10 cellular contexts compared by ENCODE assay signal in the genomic region with DNA sequence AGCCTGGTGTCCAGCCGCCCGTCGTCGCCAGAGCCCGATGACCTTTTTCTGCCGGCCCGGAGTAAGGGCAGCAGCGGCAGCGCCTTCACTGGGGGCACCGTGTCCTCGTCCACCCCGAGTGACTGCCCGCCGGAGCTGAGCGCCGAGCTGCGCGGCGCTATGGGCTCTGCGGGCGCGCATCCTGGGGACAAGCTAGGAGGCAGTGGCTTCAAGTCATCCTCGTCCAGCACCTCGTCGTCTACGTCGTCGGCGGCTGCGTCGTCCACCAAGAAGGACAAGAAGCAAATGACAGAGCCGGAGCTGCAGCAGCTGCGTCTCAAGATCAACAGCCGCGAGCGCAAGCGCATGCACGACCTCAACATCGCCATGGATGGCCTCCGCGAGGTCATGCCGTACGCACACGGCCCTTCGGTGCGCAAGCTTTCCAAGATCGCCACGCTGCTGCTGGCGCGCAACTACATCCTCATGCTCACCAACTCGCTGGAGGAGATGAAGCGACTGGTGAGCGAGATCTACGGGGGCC. TPM values are rescaled to one million over a fixed set of nuclear protein-coding genes. Genes with fewer than 3 reads are reported as not detected.
DNase-seq lines count a peak whose midpoint lies in the region; ATAC-seq and TF ChIP-seq lines count a peak whose summit lies in the region.
"Had no signal": no experiment of that assay in that cellular context is flagged by ENCODE, and none has a peak within 500 bp of the region (broad histone marks: within the 10 kb centered on the region; RNA-seq: fewer than 3 reads in every experiment).

No MANE protein-coding gene starts in this region.

- ATAC-seq in IMR-90 (ENCODE audit: low read depth) (no peak), GM19328 (IDR thresholded peaks at IDR 0.05; ENCODE audit: unreplicated experiment) (no peak)
- ATAC-seq: activated naive CD4-positive, alpha-beta T cell treated with anti-CD3 and anti-CD28 coated beads, Interleukin-2, amount 50 U/mL, for 72 hours had no signal

- WGBS in IMR-90 (ENCODE audit: extremely low coverage in 2 of 2, insufficient read length in 1 of 2), 2 experiments = 3% methylated on average over 50 of the region's 54 CpGs; no CpG with 5 or more reads in 1 of the 2 experiments

- CTCF ChIA-PET in IMR-90 (lab: Yijun Ruan, JAX) = no interaction called here

- dilution Hi-C loops in IMR-90 (cut with HindIII; ENCODE audit: low sequenced_read_pairs, unreplicated experiment) = no loop called here

- in situ Hi-C loops in IMR-90 (cut with MboI; ENCODE audit: low sequenced_read_pairs) = no loop called here

- DNase-seq in IMR-90 = peak; percentile 12
- DNase-seq in dermis blood vessel endothelial cell = peak; percentile 25
- no peak for DNase-seq in NCI-H1048 (lab: John Stamatoyannopoulos, UW)
- no peak for DNase-seq in SW 1271 (lab: John Stamatoyannopoulos, UW)
- DNase-seq in middle frontal gyrus (ENCODE audit: extremely low spot score, low spot score) = no peak
- DNase-seq: effector memory CD4-positive, alpha-beta T cell had no signal

- H2BK120ac ChIP-seq in IMR-90 (ENCODE audit: low read depth, low read length) = no peak overlapping the region

- no peak overlapping the region for H3K4me2 ChIP-seq in IMR-90 (ENCODE audit: low read depth, low read length)

- H3K27ac ChIP-seq in IMR-90 (ENCODE audit: insufficient read depth, low read length) (no peak overlapping the region), neutrophil (no peak overlapping the region)

- H3K23ac ChIP-seq in IMR-90 (ENCODE audit: low read depth, low read length) = no peak overlapping the region

- H3K9me3 ChIP-seq in ES-I3 (ENCODE audit: control insufficient read depth, insufficient read depth, low read length) (no peaks in the 10 kb centered on the region; the same call in 1 of the 2 replicates), IMR-90 (ENCODE audit: control insufficient read depth, insufficient read depth, low read length) (peaks cover 10% of the 10 kb centered on the region), neutrophil (no peaks in the 10 kb centered on the region)

- H3K4me3 ChIP-seq in IMR-90 (ENCODE audit: insufficient read depth, low read depth, low read length) (no peak overlapping the region), neutrophil (ENCODE audit: low read depth in 1 of 2, low read length in 1 of 2) (peak overlapping the region; percentile 40 to 52)

- H4K91ac ChIP-seq in IMR-90 (ENCODE audit: insufficient read depth, low read depth, low read length) = no peak overlapping the region

- no peaks in the 10 kb centered on the region for H3K79me1 ChIP-seq in IMR-90 (ENCODE audit: low read depth in 1 of 2, low read length in 2 of 2)

- no peak overlapping the region for H2BK20ac ChIP-seq in IMR-90 (ENCODE audit: low read depth, low read length)

- no peak overlapping the region for H3K14ac ChIP-seq in IMR-90 (replicated peaks; ENCODE audit: low read depth, low read length)

- H3K36me3 ChIP-seq in ES-I3 (ENCODE audit: insufficient read depth, low read length) = no peaks in the 10 kb centered on the region
- H3K36me3 ChIP-seq in IMR-90 (ENCODE audit: control insufficient read depth, insufficient read depth, low read length) = no peaks in the 10 kb centered on the region
- no peaks in the 10 kb centered on the region for H3K36me3 ChIP-seq in neutrophil

- no peak for TF ChIP-seq CTCF in IMR-90 (conservative IDR thresholded peaks at IDR 0.05; ENCODE audit: low read depth, low read length)
- TF ChIP-seq CTCF in neutrophil (IDR thresholded peaks at IDR 0.05) = no peak

- H4K8ac ChIP-seq in IMR-90 (ENCODE audit: low read depth in 2 of 2, low read length in 2 of 2) = no peak overlapping the region

- H4K5ac ChIP-seq in IMR-90 (ENCODE audit: low read depth, low read length) = no peak overlapping the region

- no peak for TF ChIP-seq POLR2A in IMR-90 (IDR thresholded peaks at IDR 0.05; ENCODE audit: low read depth, low read length)

- H2AK9ac ChIP-seq in IMR-90 (replicated peaks; ENCODE audit: low read depth, low read length, poor library complexity) = no peak overlapping the region

- H3K27me3 ChIP-seq in IMR-90 (ENCODE audit: control insufficient read depth, insufficient read depth, low read length) (peaks cover 99% of the 10 kb centered on the region), neutrophil (peaks cover 100% of the 10 kb centered on the region)

- intact Hi-C loops in IMR-90 (cut with micrococcal nuclease) = no loop called here

- no peaks in the 10 kb centered on the region for H3K9me1 ChIP-seq in IMR-90 (ENCODE audit: insufficient read depth, low read length)

- no peak overlapping the region for H3K56ac ChIP-seq in IMR-90 (ENCODE audit: extremely low read depth, insufficient read depth, low read length)

- peak overlapping the region; percentile 40 for H2AFZ ChIP-seq in IMR-90 (replicated peaks; ENCODE audit: low read length, poor library complexity)

- H2BK15ac ChIP-seq in IMR-90 (ENCODE audit: low read depth, low read length) = no peak overlapping the region

- no TSS peak for BruUV-seq in IMR-90 (replicated peaks; lab: Mats Ljungman, UMichigan)

- H3K9ac ChIP-seq in ES-I3 (ENCODE audit: low read depth, low read length) (peak overlapping the region; percentile 0; the same call in 1 of the 2 replicates), IMR-90 (ENCODE audit: low read depth, low read length) (no peak overlapping the region)

- no peak overlapping the region for H3K18ac ChIP-seq in IMR-90 (ENCODE audit: low read depth, low read length)

- no peak overlapping the region for H2AK5ac ChIP-seq in IMR-90 (ENCODE audit: low read depth, low read length)

- no peak overlapping the region for H2BK5ac ChIP-seq in IMR-90 (ENCODE audit: low read depth, low read length, poor library complexity, severe bottlenecking)

- H3K4me1 ChIP-seq in ES-I3 (ENCODE audit: insufficient read depth, low read length) = peaks cover 12% of the 10 kb centered on the region
- no peaks in the 10 kb centered on the region for H3K4me1 ChIP-seq in IMR-90 (ENCODE audit: control insufficient read depth, insufficient read depth, low read length)
- H3K4me1 ChIP-seq in neutrophil (ENCODE audit: control insufficient read depth in 1 of 2, insufficient read depth in 1 of 2, low read depth in 1 of 2, low read length in 1 of 2) = peaks cover 72 to 76% of the 10 kb centered on the region in 2 experiments

- TF ChIP-seq RAD21 in IMR-90 (IDR thresholded peaks at IDR 0.05; ENCODE audit: low read length) = no peak

- POLR2A ChIA-PET in IMR-90 (lab: Charles Lee; ENCODE audit: unreplicated experiment) = no interaction called here

- no peak overlapping the region for H3K4ac ChIP-seq in IMR-90 (ENCODE audit: low read depth, low read length)

- peaks cover 3% of the 10 kb centered on the region; the same call in 1 of the 2 replicates for H4K20me1 ChIP-seq in IMR-90 (ENCODE audit: insufficient read depth, low read length)

TF ChIP-seq in IMR-90, 13 proteins besides CTCF, POLR2A, EP300 and RAD21:
- TF ChIP-seq FOS (IDR thresholded peaks at IDR 0.05; ENCODE audit: low read depth, low read length) (no peak), NFE2L2 (IDR thresholded peaks at IDR 0.05; ENCODE audit: low read depth, low read length) (no peak), CEBPB (IDR thresholded peaks at IDR 0.05; ENCODE audit: low read depth, low read length) (no peak), BHLHE40 (IDR thresholded peaks at IDR 0.05; ENCODE audit: low read depth, low read length) (no peak), RCOR1 (IDR thresholded peaks at IDR 0.05; ENCODE audit: insufficient replicate concordance, low read length) (no peak), RFX5 (IDR thresholded peaks at IDR 0.05; ENCODE audit: low read depth, low read length) (no peak), SMC3 (IDR thresholded peaks at IDR 0.05; ENCODE audit: low read depth, low read length) (no peak), MXI1 (IDR thresholded peaks at IDR 0.05; ENCODE audit: borderline replicate concordance, low read depth, low read length) (no peak), CHD1 (IDR thresholded peaks at IDR 0.05; ENCODE audit: low read depth, low read length) (no peak), MAZ (IDR thresholded peaks at IDR 0.05; ENCODE audit: borderline replicate concordance, low read depth, low read length) (no peak), MAFK (IDR thresholded peaks at IDR 0.05; ENCODE audit: low read depth, low read length) (no peak)
- TF ChIP-seq, protein P1, sequence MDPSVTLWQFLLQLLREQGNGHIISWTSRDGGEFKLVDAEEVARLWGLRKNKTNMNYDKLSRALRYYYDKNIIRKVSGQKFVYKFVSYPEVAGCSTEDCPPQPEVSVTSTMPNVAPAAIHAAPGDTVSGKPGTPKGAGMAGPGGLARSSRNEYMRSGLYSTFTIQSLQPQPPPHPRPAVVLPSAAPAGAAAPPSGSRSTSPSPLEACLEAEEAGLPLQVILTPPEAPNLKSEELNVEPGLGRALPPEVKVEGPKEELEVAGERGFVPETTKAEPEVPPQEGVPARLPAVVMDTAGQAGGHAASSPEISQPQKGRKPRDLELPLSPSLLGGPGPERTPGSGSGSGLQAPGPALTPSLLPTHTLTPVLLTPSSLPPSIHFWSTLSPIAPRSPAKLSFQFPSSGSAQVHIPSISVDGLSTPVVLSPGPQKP (IDR thresholded peaks at IDR 0.05; ENCODE audit: borderline replicate concordance, low read depth, low read length) = no peak
- TF ChIP-seq, protein P2, sequence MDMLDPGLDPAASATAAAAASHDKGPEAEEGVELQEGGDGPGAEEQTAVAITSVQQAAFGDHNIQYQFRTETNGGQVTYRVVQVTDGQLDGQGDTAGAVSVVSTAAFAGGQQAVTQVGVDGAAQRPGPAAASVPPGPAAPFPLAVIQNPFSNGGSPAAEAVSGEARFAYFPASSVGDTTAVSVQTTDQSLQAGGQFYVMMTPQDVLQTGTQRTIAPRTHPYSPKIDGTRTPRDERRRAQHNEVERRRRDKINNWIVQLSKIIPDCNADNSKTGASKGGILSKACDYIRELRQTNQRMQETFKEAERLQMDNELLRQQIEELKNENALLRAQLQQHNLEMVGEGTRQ (IDR thresholded peaks at IDR 0.05; ENCODE audit: low read depth, low read length) = no peak

RNA-seq across cellular contexts. Expression of gene OLIG2, which starts 1.2 kb away (rescaled TPM):
- total RNA-seq in IMR-90 (2012; rRNA removed) (not detected in 2 replicates), dermis blood vessel endothelial cell (not detected in 2 replicates)
- polyA plus RNA-seq in IMR-90 (2012; rRNA removed) = not detected in 2 replicates
- not detected in 2 replicates for polyA plus RNA-seq in IMR-90 (2012; cell fraction: cytosol; rRNA removed)
- polyA plus RNA-seq in IMR-90 (2012; cell fraction: nucleus; rRNA removed; ENCODE audit: low replicate concordance) = not detected in 2 replicates
- total RNA-seq: activated naive CD4-positive, alpha-beta T cell treated with anti-CD3 and anti-CD28 coated beads, Interleukin-2, amount 50 U/mL, for 72 hours had no signal

RNA-seq across cellular contexts. Expression of gene OLIG1, which starts 43.0 kb away (rescaled TPM):
- total RNA-seq in IMR-90 (2012; rRNA removed) = not detected in 2 replicates
- not detected in 2 replicates for polyA plus RNA-seq in IMR-90 (2012; rRNA removed)
- polyA plus RNA-seq in IMR-90 (2012; cell fraction: cytosol; rRNA removed) = not detected in 2 replicates
- polyA plus RNA-seq in IMR-90 (2012; cell fraction: nucleus; rRNA removed; ENCODE audit: low replicate concordance) = not detected in 2 replicates
- total RNA-seq in dermis blood vessel endothelial cell = not detected in 2 replicates

Comparison
In these comparisons a context has a peak if more than half of its experiments do, and no peak if none do; other contexts are left out.
1. DNase-seq: peak in IMR-90 (single experiment) and dermis blood vessel endothelial cell (single experiment); none in NCI-H1048 (single experiment), SW 1271 (0 of 2) and middle frontal gyrus (single experiment).